8 cellular contexts compared by ENCODE assay signal in genomic region chr17:42016952-42017865, GRCh38. TPM values are rescaled to one million over a fixed set of nuclear protein-coding genes. Genes with fewer than 3 reads are reported as not detected.
DNase-seq lines count a peak whose midpoint lies in the region; ATAC-seq and TF ChIP-seq lines count a peak whose summit lies in the region.

Gene DNAJC7 (minus strand): TSS chr17:42017439. CDS start chr17:42017416, 23 bp downstream.

- DNase-seq in DMS153 treated with DMSO at 0.1 percent for 48 hours (lab: John Stamatoyannopoulos, UW; ENCODE audit: unreplicated experiment) (peak; percentile 72), KBM-7 (peak; percentile 93), Panc1 (ENCODE audit: low read depth, low spot score) (peak; percentile 35), esophagus muscularis mucosa (ENCODE audit: extremely low spot score) (peak; percentile 96), myocyte (ENCODE audit: low read depth) (peak; percentile 92)
- DNase-seq in activated T-cell treated with anti-CD3 and anti-CD28 coated beads, Interleukin-2, amount 50 U/mL, for 4 hours: peak; percentile 87
- DNase-seq in stimulated activated CD8-positive, alpha-beta memory T cell treated with anti-CD3 and anti-CD28 coated beads, Interleukin-7, amount 100 ng/mL, for 4 hours (ENCODE audit: low read depth in 2 of 2): peak; percentile 80 to 88

- peaks cover 6% of the 10 kb centered on the region for H3K36me3 Mint-ChIP-seq in activated T-cell treated with anti-CD3 and anti-CD28 coated beads, Interleukin-2, amount 50 U/mL, for 4 hours (ENCODE audit: insufficient read depth)

- H3K27ac ChIP-seq in Panc1 (ENCODE audit: low read length): peak within 1 kb of the TSS; percentile 94
- H3K27ac ChIP-seq in esophagus muscularis mucosa (replicated peaks in 1 of 4): peak within 1 kb of the TSS; percentile 82 to 92 (median 90)

- POLR2A ChIA-PET in Panc1 (lab: Charles Lee): interaction anchor here (0.6 kb wide), 1 partner anchor 47 kb away, joined by 13 read pairs; no protein-coding TSS in a partner anchor

- no peak for TF ChIP-seq CTCF in Panc1 (IDR thresholded peaks at IDR 0.05)
- TF ChIP-seq CTCF in esophagus muscularis mucosa (IDR thresholded peaks at IDR 0.05): peak in 2 of 3 experiments; percentile 23 to 45

- H3K4me3 ChIP-seq in Panc1 (ENCODE audit: low read depth in 2 of 2, low read length in 2 of 2): peak within 1 kb of the TSS; percentile 90 to 93
- H3K4me3 ChIP-seq in esophagus muscularis mucosa: peak within 1 kb of the TSS; percentile 65 to 95 (median 78)

- under 1% methylated on average over 61 of the region's 70 CpGs for WGBS in esophagus muscularis mucosa

- no peak for TF ChIP-seq EP300 in esophagus muscularis mucosa (IDR thresholded peaks at IDR 0.05)

- no peaks in the 10 kb centered on the region for H3K27me3 ChIP-seq in Panc1 (ENCODE audit: control insufficient read depth, insufficient read depth, low read length)
- no peaks in the 10 kb centered on the region for H3K27me3 ChIP-seq in esophagus muscularis mucosa

- in situ Hi-C loops in KBM-7 (cut with MboI; ENCODE audit: low pct_unique_long_range_greater_than_20kb, low sequenced_read_pairs) (no loop called here), Panc1 (cut with HindIII; ENCODE audit: low pct_unique_long_range_greater_than_20kb, low sequenced_read_pairs) (no loop called here)

- ATAC-seq in GM21619 (IDR thresholded peaks at IDR 0.05; ENCODE audit: unreplicated experiment) (peak; percentile 75), Panc1 (peak; percentile 95)
- peak; percentile 90 for ATAC-seq in activated T-cell treated with anti-CD3 and anti-CD28 coated beads, Interleukin-2, amount 50 U/mL, for 4 hours

- peak; percentile 42 for TF ChIP-seq POLR2A in esophagus muscularis mucosa (IDR thresholded peaks at IDR 0.05; ENCODE audit: low read depth)

- no peaks in the 10 kb centered on the region for H3K27me3 Mint-ChIP-seq in activated T-cell treated with anti-CD3 and anti-CD28 coated beads, Interleukin-2, amount 50 U/mL, for 4 hours (ENCODE audit: low read depth)

- H3K9me3 Mint-ChIP-seq in activated T-cell treated with anti-CD3 and anti-CD28 coated beads, Interleukin-2, amount 50 U/mL, for 4 hours: no peaks in the 10 kb centered on the region

- H3K9me3 ChIP-seq in Panc1 (ENCODE audit: control insufficient read depth, insufficient read depth, low read depth, low read length) (no peaks in the 10 kb centered on the region), esophagus muscularis mucosa (no peaks in the 10 kb centered on the region)

- intact Hi-C loops in Panc1 (cut with micrococcal nuclease; ENCODE audit: unreplicated experiment) (no loop called here), esophagus muscularis mucosa (cut with DNase I) (no loop called here)

- peaks cover 8% of the 10 kb centered on the region; the same call in 1 of the 2 replicates for H3K36me3 ChIP-seq in Panc1 (ENCODE audit: control insufficient read depth, insufficient read depth, low read length)
- H3K36me3 ChIP-seq in esophagus muscularis mucosa: peaks cover 2 to 9% (median 3%) of the 10 kb centered on the region in 4 donors

- BruUV-seq in Panc1 (replicated peaks; lab: Mats Ljungman, UMichigan): TSS peak; percentile 85

- H3K4me1 Mint-ChIP-seq in activated T-cell treated with anti-CD3 and anti-CD28 coated beads, Interleukin-2, amount 50 U/mL, for 4 hours (ENCODE audit: low read depth): peaks cover 59% of the 10 kb centered on the region

- H3K4me3 Mint-ChIP-seq in activated T-cell treated with anti-CD3 and anti-CD28 coated beads, Interleukin-2, amount 50 U/mL, for 4 hours: peak within 1 kb of the TSS; percentile 99

- CTCF ChIA-PET in Panc1 (lab: Charles Lee): no interaction called here

- H3K4me1 ChIP-seq in Panc1 (ENCODE audit: control insufficient read depth, insufficient read depth, low read length) (peaks cover 7% of the 10 kb centered on the region; the same call in 1 of the 2 replicates), esophagus muscularis mucosa (peaks cover 55 to 81% (median 72%) of the 10 kb centered on the region in 4 donors)

RNA-seq across cellular contexts. Expression of gene DNAJC7, which starts in this region (rescaled TPM):
- total RNA-seq in Panc1 (2021; ENCODE audit: unreplicated experiment) (72.0 TPM), esophagus muscularis mucosa (10 to 100 TPM; 43.1 to 51.1 (median 44.4) TPM), myocyte (85.9 and 103 TPM in 2 replicates)
- polyA plus RNA-seq in Panc1 (2012; ENCODE audit: insufficient read length): 76.8 TPM
- total RNA-seq in activated T-cell treated with anti-CD3 and anti-CD28 coated beads, Interleukin-2, amount 50 U/mL, for 4 hours: 100 to 1,000 TPM; 144 to 154 (median 147) TPM
- 68.9 TPM for polyA plus RNA-seq in myocyte (2012)

Comparison
In these comparisons a context has a peak if more than half of its experiments do, and no peak if none do; other contexts are left out.
1. Peak in every context shown above with its lines: DNase-seq, ATAC-seq, H3K4me3 ChIP-seq and H3K27ac ChIP-seq.
2. DNase-seq: peak in every context shown above with its lines; median percentile 96 in esophagus muscularis mucosa; 93 in KBM-7; 92 in myocyte; 87 in activated T-cell treated with anti-CD3 and anti-CD28 coated beads, Interleukin-2, amount 50 U/mL, for 4 hours; 84 in stimulated activated CD8-positive, alpha-beta memory T cell treated with anti-CD3 and anti-CD28 coated beads, Interleukin-7, amount 100 ng/mL, for 4 hours; 72 in DMS153 treated with DMSO at 0.1 percent for 48 hours; 35 in Panc1.